In genomic region chr5:171268700-171269413, GRCh38 we compare ENCODE assay signal across 2 cellular contexts.
TF ChIP-seq lines count a peak whose summit lies in the region.

No MANE protein-coding gene starts in this region.

TF ChIP-seq in A549, 52 proteins besides CTCF, POLR2A, EP300 and RAD21 (continued from another document):
- TF ChIP-seq RARB (CRISPR knock-in tag; IDR thresholded peaks at IDR 0.05) (no peak), BCL3 (IDR thresholded peaks at IDR 0.05) (no peak), FOSL2 (IDR thresholded peaks at IDR 0.05) (no peak), FOSL2 (CRISPR knock-in tag; IDR thresholded peaks at IDR 0.05) (no peak), HES2 (IDR thresholded peaks at IDR 0.05) (no peak), FOSB (CRISPR knock-in tag; IDR thresholded peaks at IDR 0.05) (no peak), RCOR1 (IDR thresholded peaks at IDR 0.05; ENCODE audit: low read depth, low read length) (no peak), TFCP2L1 (CRISPR knock-in tag; IDR thresholded peaks at IDR 0.05) (no peak), REST (IDR thresholded peaks at IDR 0.05) (no peak), USF2 (IDR thresholded peaks at IDR 0.05) (no peak)

TF ChIP-seq in HEK293, 187 proteins besides CTCF, POLR2A, EP300 and RAD21 (continued from another document):
- peak; percentile 64 for TF ChIP-seq PRDM6 (tag by site-specific recombination; IDR thresholded peaks at IDR 0.05)
- no peak for TF ChIP-seq ZNF112 (tag by site-specific recombination; IDR thresholded peaks at IDR 0.05)
- peak; percentile 33; the same call in 1 of the 2 replicates for TF ChIP-seq OSR2 (tag by site-specific recombination; IDR thresholded peaks at IDR 0.05)
- TF ChIP-seq SCRT2 (tag by site-specific recombination; IDR thresholded peaks at IDR 0.05) = peak; percentile 73
- TF ChIP-seq ZEB2 (tag by site-specific recombination; IDR thresholded peaks at IDR 0.05) = 0 out of 2 replicates have a peak, but pooled peaks have one; percentile 38
- no peak for TF ChIP-seq ZNF148 (tag by site-specific recombination; IDR thresholded peaks at IDR 0.05; ENCODE audit: borderline replicate concordance)
- TF ChIP-seq ZNF394 (tag by site-specific recombination; IDR thresholded peaks at IDR 0.05; ENCODE audit: borderline replicate concordance) = peak; percentile 37; the same call in 1 of the 2 replicates
- TF ChIP-seq ZNF366 (tag by site-specific recombination; conservative IDR thresholded peaks at IDR 0.05) = peak; percentile 15; the same call in 1 of the 2 replicates
- TF ChIP-seq ATF2 (tag by site-specific recombination; IDR thresholded peaks at IDR 0.05; ENCODE audit: low read depth) = peak; percentile 77
- TF ChIP-seq ZNF202 (tag by site-specific recombination; IDR thresholded peaks at IDR 0.05; ENCODE audit: borderline replicate concordance) = no peak
- TF ChIP-seq ZNF843 (tag by site-specific recombination; IDR thresholded peaks at IDR 0.05) = 0 out of 2 replicates have a peak, but pooled peaks have one; percentile 23
- TF ChIP-seq ZNF629 (tag by site-specific recombination; IDR thresholded peaks at IDR 0.05) = peak; percentile 87
- peak; percentile 80 for TF ChIP-seq ZBTB21 (tag by site-specific recombination; IDR thresholded peaks at IDR 0.05)
